6 cellular contexts compared by ENCODE assay signal in genomic region chr16:51507286-51507685, GRCh38.
"Had no signal": no experiment of that assay in that cellular context is flagged by ENCODE, and none has a peak within 500 bp of the region (broad histone marks: within the 10 kb centered on the region; RNA-seq: fewer than 3 reads in every experiment).

No MANE protein-coding gene starts in this region.

- H3K27ac ChIP-seq: GM23248 had no signal

- H2AFZ ChIP-seq: GM23248 had no signal

- H3K27ac Mint-ChIP-seq: H9 had no signal

- H3K4me3 Mint-ChIP-seq: H9 had no signal

- H3K9ac ChIP-seq: GM23248 had no signal

- H3K4me1 Mint-ChIP-seq: H9 had no signal

- ATAC-seq: K562 had no signal

- H3K4me3 ChIP-seq: GM23248, K562 had no signal

- DNase-seq: GM23248, H9, HCEC 1CT, IMR-90, KG1 had no signal
